ENCODE assay signal across 1 cellular context in the genomic region with DNA sequence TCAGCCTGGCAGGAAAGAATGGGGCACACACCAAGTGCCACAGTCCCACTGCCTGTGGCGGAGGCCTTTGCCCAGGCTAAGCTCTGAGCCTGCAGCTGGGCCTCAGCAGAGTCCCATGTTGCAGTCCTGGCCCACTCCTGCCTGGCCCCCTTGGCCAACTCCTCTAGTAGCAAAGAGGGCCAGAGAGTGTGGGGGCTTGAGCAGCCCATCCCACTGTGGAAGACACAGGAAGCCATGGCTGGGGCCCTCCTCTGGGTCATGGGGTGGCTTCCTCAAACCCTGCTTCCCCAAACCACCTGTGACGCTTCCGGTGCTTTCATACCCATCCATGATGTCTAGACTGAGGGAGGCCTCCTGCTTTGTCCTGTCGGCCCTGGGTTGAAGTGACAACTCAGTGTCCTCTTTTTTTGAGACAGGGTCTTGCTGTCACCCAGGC.
TF ChIP-seq lines count a peak whose summit lies in the region.

No MANE protein-coding gene starts in this region.

TF ChIP-seq in IMR-90, 13 proteins besides CTCF, POLR2A, EP300 and RAD21:
- TF ChIP-seq SMC3 (IDR thresholded peaks at IDR 0.05; ENCODE audit: low read depth, low read length) (no peak), BHLHE40 (IDR thresholded peaks at IDR 0.05; ENCODE audit: low read depth, low read length) (no peak), CHD1 (IDR thresholded peaks at IDR 0.05; ENCODE audit: low read depth, low read length) (no peak), MAZ (IDR thresholded peaks at IDR 0.05; ENCODE audit: borderline replicate concordance, low read depth, low read length) (no peak), MAFK (IDR thresholded peaks at IDR 0.05; ENCODE audit: low read depth, low read length) (no peak), MXI1 (IDR thresholded peaks at IDR 0.05; ENCODE audit: borderline replicate concordance, low read depth, low read length) (no peak), FOS (IDR thresholded peaks at IDR 0.05; ENCODE audit: low read depth, low read length) (no peak), NFE2L2 (IDR thresholded peaks at IDR 0.05; ENCODE audit: low read depth, low read length) (no peak), RFX5 (IDR thresholded peaks at IDR 0.05; ENCODE audit: low read depth, low read length) (no peak), CEBPB (IDR thresholded peaks at IDR 0.05; ENCODE audit: low read depth, low read length) (no peak)
- TF ChIP-seq, protein P1, sequence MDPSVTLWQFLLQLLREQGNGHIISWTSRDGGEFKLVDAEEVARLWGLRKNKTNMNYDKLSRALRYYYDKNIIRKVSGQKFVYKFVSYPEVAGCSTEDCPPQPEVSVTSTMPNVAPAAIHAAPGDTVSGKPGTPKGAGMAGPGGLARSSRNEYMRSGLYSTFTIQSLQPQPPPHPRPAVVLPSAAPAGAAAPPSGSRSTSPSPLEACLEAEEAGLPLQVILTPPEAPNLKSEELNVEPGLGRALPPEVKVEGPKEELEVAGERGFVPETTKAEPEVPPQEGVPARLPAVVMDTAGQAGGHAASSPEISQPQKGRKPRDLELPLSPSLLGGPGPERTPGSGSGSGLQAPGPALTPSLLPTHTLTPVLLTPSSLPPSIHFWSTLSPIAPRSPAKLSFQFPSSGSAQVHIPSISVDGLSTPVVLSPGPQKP (IDR thresholded peaks at IDR 0.05; ENCODE audit: borderline replicate concordance, low read depth, low read length) = no peak
TF ChIP-seq in IMR-90: peak in this region for 0.
